ENCODE assay signal across 17 cellular contexts in genomic region chr19:55658846-55659459, GRCh38. TPM values are rescaled to one million over a fixed set of nuclear protein-coding genes. Genes with fewer than 3 reads are reported as not detected.
A peak's percentile ranks its signal among the peaks of the same experiment; 100 is the strongest.
DNase-seq lines count a peak whose midpoint lies in the region; ATAC-seq and TF ChIP-seq lines count a peak whose summit lies in the region.
"Had no signal": no experiment of that assay in that cellular context is flagged by ENCODE, and none has a peak within 500 bp of the region (broad histone marks: within the 10 kb centered on the region; RNA-seq: fewer than 3 reads in every experiment).

No MANE protein-coding gene starts in this region.

- CTCF ChIA-PET in Panc1 (lab: Charles Lee): no interaction called here

- peaks cover 41% of the 10 kb centered on the region for H3K36me3 ChIP-seq in Panc1 (ENCODE audit: control insufficient read depth, insufficient read depth, low read length)
- peaks cover 13% of the 10 kb centered on the region for H3K36me3 ChIP-seq in endocrine pancreas (ENCODE audit: control insufficient read depth, insufficient read depth, low read length)

- in situ Hi-C loops in Panc1 (cut with HindIII; ENCODE audit: low pct_unique_long_range_greater_than_20kb, low sequenced_read_pairs): no loop called here

- no peak for TF ChIP-seq CTCF in Panc1 (IDR thresholded peaks at IDR 0.05)

- DNase-seq in activated T-cell treated with anti-CD3 and anti-CD28 coated beads, Interleukin-2, amount 50 U/mL, for 24 hours: no peak
- no peak for DNase-seq in activated T-cell treated with anti-CD3 and anti-CD28 coated beads for 4 hours
- DNase-seq in Panc1 (ENCODE audit: low read depth, low spot score): no peak
- DNase-seq in NCI-H128 (lab: John Stamatoyannopoulos, UW; ENCODE audit: unreplicated experiment): no peak
- DNase-seq: NCI-H1694, NCI-H526 treated with DMSO at 0.1 percent for 48 hours, SHP77 treated with DMSO at 0.1 percent for 48 hours, small intestine, transverse colon, WERI-Rb-1 had no signal

- H3K4me1 ChIP-seq in Panc1 (ENCODE audit: control insufficient read depth, insufficient read depth, low read length) (peaks cover 36% of the 10 kb centered on the region), endocrine pancreas (ENCODE audit: control insufficient read depth, insufficient read depth, low read length) (peaks cover 17% of the 10 kb centered on the region)

- H3K4me3 ChIP-seq in Panc1 (ENCODE audit: low read depth in 2 of 2, low read length in 2 of 2) (peak overlapping the region in 1 of 2 experiments; percentile 72; a peak in 2 of 4 replicates), endocrine pancreas (ENCODE audit: control insufficient read depth, insufficient read depth, low read length) (no peak overlapping the region)
- H3K4me3 ChIP-seq: HAP-1, transverse colon had no signal

- H3K27me3 ChIP-seq in Panc1 (ENCODE audit: control insufficient read depth, insufficient read depth, low read length) (no peaks in the 10 kb centered on the region), endocrine pancreas (ENCODE audit: control insufficient read depth, insufficient read depth, low read length) (no peaks in the 10 kb centered on the region)
- H3K27me3 ChIP-seq: left lung, transverse colon had no signal

- peak overlapping the region; percentile 99 for H3K27ac ChIP-seq in Panc1 (ENCODE audit: low read length)
- H3K27ac ChIP-seq: epithelial cell of prostate, left lung, transverse colon, WERI-Rb-1 had no signal

- BruUV-seq in Panc1 (replicated peaks; lab: Mats Ljungman, UMichigan): no TSS peak

- peak overlapping the region; percentile 56 for H3K9ac ChIP-seq in endocrine pancreas (ENCODE audit: control insufficient read depth, insufficient read depth, low read length)

- intact Hi-C loops in Panc1 (cut with micrococcal nuclease; ENCODE audit: unreplicated experiment): no loop called here

- H3K27ac Mint-ChIP-seq in activated T-cell treated with anti-CD3 and anti-CD28 coated beads, Interleukin-2, amount 50 U/mL, for 24 hours: peak overlapping the region; percentile 98
- peak overlapping the region; percentile 88 for H3K27ac Mint-ChIP-seq in stimulated activated memory B cell treated with anti-CD40 and anti-IgM and Interleukin-4, amounts not matched to agents 10 μg/mL and 1 μg/mL and 100 μg/mL, for 72 hours

- H3K4me3 Mint-ChIP-seq in activated T-cell treated with anti-CD3 and anti-CD28 coated beads, Interleukin-2, amount 50 U/mL, for 24 hours: peak overlapping the region; percentile 93
- H3K4me3 Mint-ChIP-seq in stimulated activated memory B cell treated with anti-CD40 and anti-IgM and Interleukin-4, amounts not matched to agents 10 μg/mL and 1 μg/mL and 100 μg/mL, for 72 hours: peak overlapping the region; percentile 66

- peaks cover 49% of the 10 kb centered on the region for H3K4me1 Mint-ChIP-seq in activated T-cell treated with anti-CD3 and anti-CD28 coated beads, Interleukin-2, amount 50 U/mL, for 24 hours (ENCODE audit: low read depth)
- H3K4me1 Mint-ChIP-seq in stimulated activated memory B cell treated with anti-CD40 and anti-IgM and Interleukin-4, amounts not matched to agents 10 μg/mL and 1 μg/mL and 100 μg/mL, for 72 hours: peaks cover 72% of the 10 kb centered on the region

- H3K36me3 Mint-ChIP-seq in activated T-cell treated with anti-CD3 and anti-CD28 coated beads, Interleukin-2, amount 50 U/mL, for 24 hours (ENCODE audit: low read depth): peaks cover 88% of the 10 kb centered on the region
- peaks cover 55% of the 10 kb centered on the region for H3K36me3 Mint-ChIP-seq in stimulated activated memory B cell treated with anti-CD40 and anti-IgM and Interleukin-4, amounts not matched to agents 10 μg/mL and 1 μg/mL and 100 μg/mL, for 72 hours

- no peaks in the 10 kb centered on the region for H3K9me3 Mint-ChIP-seq in activated T-cell treated with anti-CD3 and anti-CD28 coated beads, Interleukin-2, amount 50 U/mL, for 24 hours
- H3K9me3 Mint-ChIP-seq in stimulated activated memory B cell treated with anti-CD40 and anti-IgM and Interleukin-4, amounts not matched to agents 10 μg/mL and 1 μg/mL and 100 μg/mL, for 72 hours: no peaks in the 10 kb centered on the region

- POLR2A ChIA-PET in Panc1 (lab: Charles Lee): no interaction called here

- H3K27me3 Mint-ChIP-seq in activated T-cell treated with anti-CD3 and anti-CD28 coated beads, Interleukin-2, amount 50 U/mL, for 24 hours: no peaks in the 10 kb centered on the region
- no peaks in the 10 kb centered on the region for H3K27me3 Mint-ChIP-seq in stimulated activated memory B cell treated with anti-CD40 and anti-IgM and Interleukin-4, amounts not matched to agents 10 μg/mL and 1 μg/mL and 100 μg/mL, for 72 hours

- H3K9me3 ChIP-seq in Panc1 (ENCODE audit: control insufficient read depth, insufficient read depth, low read depth, low read length): no peaks in the 10 kb centered on the region
- H3K9me3 ChIP-seq in endocrine pancreas (ENCODE audit: control insufficient read depth, low read length): no peaks in the 10 kb centered on the region
- H3K9me3 ChIP-seq: HAP-1, left lung, transverse colon had no signal

- ATAC-seq in Panc1: no peak
- ATAC-seq in stimulated activated memory B cell treated with anti-CD40 and anti-IgM and Interleukin-4, amounts not matched to agents 10 μg/mL and 1 μg/mL and 100 μg/mL, for 72 hours: no peak
- ATAC-seq in HG03460 (IDR thresholded peaks at IDR 0.05; ENCODE audit: unreplicated experiment): no peak
- no peak for ATAC-seq in GM18868 (IDR thresholded peaks at IDR 0.05; ENCODE audit: unreplicated experiment)
- ATAC-seq: left lung had no signal

RNA-seq across cellular contexts. Expression of gene U2AF2, which starts 4.1 kb away (rescaled TPM):
- total RNA-seq in Panc1 (2021; ENCODE audit: unreplicated experiment): 545 TPM
- 761 TPM for polyA plus RNA-seq in Panc1 (2012; ENCODE audit: insufficient read length)

RNA-seq across cellular contexts. Expression of gene CCDC106, which starts 10.9 kb away (rescaled TPM):
- total RNA-seq in Panc1 (2021; ENCODE audit: unreplicated experiment): 47.8 TPM
- 101 TPM for polyA plus RNA-seq in Panc1 (2012; ENCODE audit: insufficient read length)

RNA-seq across cellular contexts. Expression of gene ZNF581, which starts 15.5 kb away (rescaled TPM):
- 39.0 TPM for total RNA-seq in Panc1 (2021; ENCODE audit: unreplicated experiment)
- polyA plus RNA-seq in Panc1 (2012; ENCODE audit: insufficient read length): 42.2 TPM

RNA-seq across cellular contexts. Expression of gene EPN1, which starts 16.1 kb away (rescaled TPM):
- total RNA-seq in Panc1 (2021; ENCODE audit: unreplicated experiment): 361 TPM
- 697 TPM for polyA plus RNA-seq in Panc1 (2012; ENCODE audit: insufficient read length)

RNA-seq across cellular contexts. Expression of gene ZNF580, which starts 18.2 kb away (rescaled TPM):
- 58.0 TPM for total RNA-seq in Panc1 (2021; ENCODE audit: unreplicated experiment)
- polyA plus RNA-seq in Panc1 (2012; ENCODE audit: insufficient read length): 91.5 TPM
